Comparison of ENCODE assay signal across 9 cellular contexts in genomic region chr2:42925742-42926437, GRCh38.
DNase-seq lines count a peak whose midpoint lies in the region; ATAC-seq lines count a peak whose summit lies in the region.
"Had no signal": no experiment of that assay in that cellular context is flagged by ENCODE, and none has a peak within 500 bp of the region (broad histone marks: within the 10 kb centered on the region; RNA-seq: fewer than 3 reads in every experiment).

No MANE protein-coding gene starts in this region.

- H3K4me1 ChIP-seq in esophagus (ENCODE audit: control insufficient read depth in 2 of 2, insufficient read depth in 2 of 2, low read length in 1 of 2) (peaks cover 29 to 47% of the 10 kb centered on the region in 2 donors), muscle layer of colon (ENCODE audit: insufficient read depth, low read length) (peaks cover 88% of the 10 kb centered on the region)

- H3K4me3 ChIP-seq in esophagus (ENCODE audit: low read depth in 1 of 2, low read length in 2 of 2) = no peak overlapping the region
- no peak overlapping the region for H3K4me3 ChIP-seq in muscle layer of colon (ENCODE audit: low read depth in 1 of 2, low read length in 2 of 2)

- H3K36me3 ChIP-seq in esophagus (ENCODE audit: control insufficient read depth in 2 of 2, insufficient read depth in 2 of 2, low read length in 1 of 2) (no peaks in the 10 kb centered on the region), muscle layer of colon (ENCODE audit: insufficient read depth, low read length) (no peaks in the 10 kb centered on the region)

- H3K27me3 ChIP-seq in esophagus (ENCODE audit: control insufficient read depth in 1 of 2, insufficient read depth in 2 of 2, low read length in 2 of 2) (no peaks in the 10 kb centered on the region), muscle layer of colon (ENCODE audit: control insufficient read depth in 1 of 2, insufficient read depth in 2 of 2, low read length in 2 of 2) (no peaks in the 10 kb centered on the region)

- H3K9me3 ChIP-seq in esophagus (ENCODE audit: control insufficient read depth in 2 of 2, insufficient read depth in 1 of 2, low read depth in 1 of 2, low read length in 1 of 2) (no peaks in the 10 kb centered on the region), muscle layer of colon (ENCODE audit: low read length) (no peaks in the 10 kb centered on the region)

- H3K27ac ChIP-seq in esophagus (ENCODE audit: low read depth in 2 of 2, low read length in 1 of 2) = peak overlapping the region; percentile 80 to 94
- peak overlapping the region; percentile 87 for H3K27ac ChIP-seq in muscle layer of colon (ENCODE audit: low read depth, low read length)

- H3K9ac ChIP-seq in muscle layer of colon (ENCODE audit: low read length) = no peak overlapping the region

- ATAC-seq in GM18517 (IDR thresholded peaks at IDR 0.05; ENCODE audit: unreplicated experiment) = no peak
- ATAC-seq in GM19463 (IDR thresholded peaks at IDR 0.05; ENCODE audit: unreplicated experiment) = no peak

- WGBS in esophagus, 2 donors = 26 to 34% methylated on average over 12 of the region's 12 CpGs

- DNase-seq in NCI-H1092 (lab: John Stamatoyannopoulos, UW) (peak; percentile 16), NCI-H1092 treated with DMSO at 0.1 percent for 48 hours (lab: John Stamatoyannopoulos, UW) (no peak), ureter (ENCODE audit: low spot score) (peak; percentile 69), 8988T (no peak)
- DNase-seq: activated naive CD4-positive, alpha-beta T cell treated with anti-CD3 and anti-CD28 coated beads, Interleukin-2, amount 50 U/mL, for 16 hours had no signal

Comparison
In these comparisons a context has a peak if more than half of its experiments do, and no peak if none do; other contexts are left out.
1. DNase-seq: peak in NCI-H1092 (single experiment) and ureter (single experiment); none in NCI-H1092 treated with DMSO at 0.1 percent for 48 hours (single experiment) and 8988T (single experiment).